18 cellular contexts compared by ENCODE assay signal in genomic region chr14:77270361-77271112, GRCh38. TPM values are rescaled to one million over a fixed set of nuclear protein-coding genes. Genes with fewer than 3 reads are reported as not detected.
DNase-seq lines count a peak whose midpoint lies in the region; ATAC-seq and TF ChIP-seq lines count a peak whose summit lies in the region.
"Had no signal": no experiment of that assay in that cellular context is flagged by ENCODE, and none has a peak within 500 bp of the region (broad histone marks: within the 10 kb centered on the region; RNA-seq: fewer than 3 reads in every experiment).

No MANE protein-coding gene starts in this region.

- no peak overlapping the region for H3K27ac ChIP-seq in Panc1 (ENCODE audit: low read length)
- H3K27ac ChIP-seq: ascending aorta, gastroesophageal sphincter had no signal

- no peaks in the 10 kb centered on the region for H3K27me3 ChIP-seq in Panc1 (ENCODE audit: control insufficient read depth, insufficient read depth, low read length)
- H3K27me3 ChIP-seq: ascending aorta had no signal

- H3K9me3 ChIP-seq in Panc1 (ENCODE audit: control insufficient read depth, insufficient read depth, low read depth, low read length) (no peaks in the 10 kb centered on the region), iPS-18c (ENCODE audit: control insufficient read depth, insufficient read depth, low read length) (no peaks in the 10 kb centered on the region)

- BruUV-seq in Panc1 (replicated peaks; lab: Mats Ljungman, UMichigan): no TSS peak

- H3K4me3 ChIP-seq in Panc1 (ENCODE audit: low read depth in 2 of 2, low read length in 2 of 2) (no peak overlapping the region), iPS-18c (ENCODE audit: insufficient read depth, low read depth, low read length) (peak overlapping the region; percentile 49)
- H3K4me3 ChIP-seq: ascending aorta, gastroesophageal sphincter had no signal

- intact Hi-C loops in Panc1 (cut with micrococcal nuclease; ENCODE audit: unreplicated experiment): no loop called here

- POLR2A ChIA-PET in Panc1 (lab: Charles Lee): interaction anchor here (0.6 kb wide), 1 partner anchor 173 kb away, joined by 3 read pairs; no protein-coding TSS in a partner anchor

- ATAC-seq in Panc1 (0 out of 2 replicates have a peak, but pooled peaks have one; percentile 10), GM19023 (IDR thresholded peaks at IDR 0.05; ENCODE audit: unreplicated experiment) (no peak)
- ATAC-seq: activated T-helper 17 cell treated with anti-CD3 and anti-CD28 coated beads, Interleukin-2, amount 50 U/mL, for 72 hours; gastroesophageal sphincter; left lobe of liver had no signal

- H3K4me1 ChIP-seq in Panc1 (ENCODE audit: control insufficient read depth, insufficient read depth, low read length): peaks cover 4% of the 10 kb centered on the region
- H3K4me1 ChIP-seq: ascending aorta had no signal

- CTCF ChIA-PET in Panc1 (lab: Charles Lee): no interaction called here

- DNase-seq in NCI-H146 (lab: John Stamatoyannopoulos, UW): peak; percentile 15
- DNase-seq in NCI-H146 treated with DMSO at 0.1 percent for 48 hours (lab: John Stamatoyannopoulos, UW; ENCODE audit: unreplicated experiment): no peak
- no peak for DNase-seq in Panc1 (ENCODE audit: low read depth, low spot score)
- DNase-seq in retina: peak; percentile 62
- no peak for DNase-seq in MV-4-11 (lab: John Stamatoyannopoulos, UW)
- no peak for DNase-seq in foreskin melanocyte
- DNase-seq: activated CD4-positive, alpha-beta T cell treated with anti-CD3 and anti-CD28 coated beads, Interleukin-2, amount 50 U/mL, for 48 hours; effector CD4-positive, alpha-beta T cell; NCI-H510A; occipital lobe had no signal

- no peaks in the 10 kb centered on the region for H3K36me3 ChIP-seq in Panc1 (ENCODE audit: control insufficient read depth, insufficient read depth, low read length)

- TF ChIP-seq CTCF in Panc1 (IDR thresholded peaks at IDR 0.05): no peak

- in situ Hi-C loops in Panc1 (cut with HindIII; ENCODE audit: low pct_unique_long_range_greater_than_20kb, low sequenced_read_pairs): no loop called here

RNA-seq across cellular contexts. Expression of gene NGB, which starts 0.5 kb away (rescaled TPM):
- not detected for total RNA-seq in Panc1 (2021; ENCODE audit: unreplicated experiment)
- not detected for polyA plus RNA-seq in Panc1 (2012; ENCODE audit: insufficient read length)
- total RNA-seq: activated T-helper 17 cell treated with anti-CD3 and anti-CD28 coated beads, Interleukin-2, amount 50 U/mL, for 72 hours; ascending aorta; left lobe of liver; RPMI7951; T-helper 2 cell treated with Interferon-gamma antibody and Interleukin-4, amounts not matched to agents 100 ng/mL and 5 ng/mL, for 36 hours had no signal

RNA-seq across cellular contexts. Expression of gene POMT2, which starts 50.1 kb away (rescaled TPM):
- 43.5 TPM for total RNA-seq in Panc1 (2021; ENCODE audit: unreplicated experiment)
- 36.6 TPM for polyA plus RNA-seq in Panc1 (2012; ENCODE audit: insufficient read length)

RNA-seq across cellular contexts. Expression of gene GSTZ1, which starts 50.3 kb away (rescaled TPM):
- 15.1 TPM for total RNA-seq in Panc1 (2021; ENCODE audit: unreplicated experiment)
- 18.3 TPM for polyA plus RNA-seq in Panc1 (2012; ENCODE audit: insufficient read length)

Comparison
In these comparisons a context has a peak if more than half of its experiments do, and no peak if none do; other contexts are left out.
1. DNase-seq: peak in NCI-H146 (single experiment) and retina (single experiment); none in NCI-H146 treated with DMSO at 0.1 percent for 48 hours (single experiment), Panc1 (single experiment), MV-4-11 (single experiment) and foreskin melanocyte (single experiment).